Comparison of ENCODE assay signal across 8 cellular contexts in genomic region chr15:35555244-35555643, GRCh38.
"Had no signal": no experiment of that assay in that cellular context is flagged by ENCODE, and none has a peak within 500 bp of the region (broad histone marks: within the 10 kb centered on the region; RNA-seq: fewer than 3 reads in every experiment).

No MANE protein-coding gene starts in this region.

- DNase-seq: GDM1, GF-D8 had no signal

- H3K4me3 ChIP-seq: GM12878 had no signal

- ATAC-seq: GM12878 had no signal

- FAIRE-seq: G401.6, GM12878, GM12891, GM12892, GM18507, GM19239 had no signal
